ENCODE assay signal across 30 cellular contexts in the genomic region with DNA sequence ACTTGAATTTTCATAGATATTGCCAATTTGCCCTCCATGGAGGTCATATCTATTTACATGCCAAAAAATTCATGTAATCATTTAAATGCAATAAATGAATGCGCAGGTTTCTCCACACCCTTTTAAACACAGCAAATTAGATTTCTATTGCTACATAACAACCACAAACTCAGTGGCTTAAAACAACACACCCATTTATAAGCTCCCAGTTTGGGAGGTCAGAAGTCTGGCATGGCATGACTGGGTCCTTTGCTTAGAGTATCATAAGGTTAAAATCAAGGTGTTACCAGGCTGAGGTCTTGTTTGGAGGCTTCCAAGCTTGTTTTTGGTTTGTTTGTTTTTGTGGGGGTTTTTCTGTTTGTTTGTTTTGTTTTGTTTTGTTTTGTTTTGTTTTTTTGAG. TPM values are rescaled to one million over a fixed set of nuclear protein-coding genes. Genes with fewer than 3 reads are reported as not detected.
"Had no signal": no experiment of that assay in that cellular context is flagged by ENCODE, and none has a peak within 500 bp of the region (broad histone marks: within the 10 kb centered on the region; RNA-seq: fewer than 3 reads in every experiment).

No MANE protein-coding gene starts in this region.

- H3K9me3 ChIP-seq: suprapubic skin, testis, thoracic aorta, thyroid gland, transverse colon, upper lobe of right lung had no signal

- H3K27me3 ChIP-seq: stomach, suprapubic skin, testis, thyroid gland, tibial artery, tibial nerve, transverse colon, upper lobe of left lung, upper lobe of right lung, uterus, vagina had no signal

- H3K36me3 ChIP-seq: stomach, suprapubic skin, thoracic aorta, thyroid gland, tibial artery, tibial nerve, transverse colon, upper lobe of left lung, upper lobe of right lung, uterus, vagina had no signal

- DNase-seq: stimulated activated CD4-positive, alpha-beta T cell treated with anti-CD3 and anti-CD28 coated beads, Interleukin-2, amount 100 ng/mL, for 48 hours; stimulated activated CD4-positive, alpha-beta T cell treated with anti-CD3 and anti-CD28 coated beads, Interleukin-4, amount 100 ng/mL, for 1 hour; stimulated activated CD4-positive, alpha-beta T cell treated with anti-CD3 and anti-CD28 coated beads, Interleukin-4, amount 100 ng/mL, for 24 hours; stimulated activated CD4-positive, alpha-beta T cell treated with anti-CD3 and anti-CD28 coated beads, Interleukin-4, amount 100 ng/mL, for 4 hours; stimulated activated CD8-positive, alpha-beta memory T cell treated with anti-CD3 and anti-CD28 coated beads, Interleukin-4, amount 100 ng/mL, for 48 hours; stimulated activated naive B cell treated with anti-CD40 and anti-IgM and Interleukin-4, amounts not matched to agents 10 μg/mL and 1 μg/mL and 100 μg/mL, for 72 hours; stimulated activated naive CD4-positive, alpha-beta T cell; stimulated activated naive CD4-positive, alpha-beta T cell treated with Interleukin-2 at 50 U/mL for 16 hours; stimulated activated naive CD8-positive, alpha-beta T cell treated with anti-CD3 and anti-CD28 coated beads, Interleukin-15, amount 100 ng/mL, for 72 hours; stimulated activated naive CD8-positive, alpha-beta T cell treated with anti-CD3 and anti-CD28 coated beads, Interleukin-15, Interleukin-2, amounts not matched to agents 100 U/mL and 50 U/mL, for 24 hours; stomach; substantia nigra; testis; thyroid gland; tibial artery; trophoblast cell; upper lobe of left lung; upper lobe of right lung; uterus had no signal

- H3K4me3 ChIP-seq: stomach, suprapubic skin, testis, thoracic aorta, thyroid gland, tibial artery, tibial nerve, transverse colon, upper lobe of left lung, upper lobe of right lung, uterus, vagina had no signal

- H3K27ac ChIP-seq: stomach, suprapubic skin, testis, thoracic aorta, thyroid gland, tibial artery, tibial nerve, transverse colon, upper lobe of left lung, upper lobe of right lung, uterus, vagina had no signal

- H3K4me1 ChIP-seq: stomach, suprapubic skin, testis, thyroid gland, tibial artery, tibial nerve, transverse colon, upper lobe of left lung, upper lobe of right lung, uterus, vagina had no signal

- ATAC-seq: stimulated activated effector memory CD8-positive, alpha-beta T cell treated with anti-CD3 and anti-CD28 coated beads, Interleukin-12 subunit alpha, Interleukin-12 subunit beta, amount 100 ng/mL, for 72 hours; stimulated activated memory B cell treated with anti-CD40 and anti-IgM and Interleukin-4, amounts not matched to agents 10 μg/mL and 1 μg/mL and 100 μg/mL, for 72 hours; stimulated activated naive B cell treated with anti-CD40 and anti-IgM and Interleukin-4, amounts not matched to agents 10 μg/mL and 1 μg/mL and 100 μg/mL, for 72 hours; stimulated activated naive CD8-positive, alpha-beta T cell treated with anti-CD3 and anti-CD28 coated beads, Interleukin-15, amount 100 ng/mL, for 72 hours; stimulated activated naive CD8-positive, alpha-beta T cell treated with anti-CD3 and anti-CD28 coated beads, Interleukin-15, Interleukin-2, amounts not matched to agents 100 U/mL and 50 U/mL, for 24 hours; upper lobe of right lung had no signal

RNA-seq across cellular contexts. Expression of a gene that starts 49.9 kb away (rescaled TPM):
- total RNA-seq: stomach, subcutaneous adipose tissue, suprapubic skin, temporal lobe, thoracic aorta, thyroid gland, tibial nerve, transverse colon, upper lobe of left lung, upper lobe of right lung, ureter, urinary bladder, uterus, vagina had no signal
- polyA plus RNA-seq: stomach, urinary bladder had no signal
